In the genomic region with DNA sequence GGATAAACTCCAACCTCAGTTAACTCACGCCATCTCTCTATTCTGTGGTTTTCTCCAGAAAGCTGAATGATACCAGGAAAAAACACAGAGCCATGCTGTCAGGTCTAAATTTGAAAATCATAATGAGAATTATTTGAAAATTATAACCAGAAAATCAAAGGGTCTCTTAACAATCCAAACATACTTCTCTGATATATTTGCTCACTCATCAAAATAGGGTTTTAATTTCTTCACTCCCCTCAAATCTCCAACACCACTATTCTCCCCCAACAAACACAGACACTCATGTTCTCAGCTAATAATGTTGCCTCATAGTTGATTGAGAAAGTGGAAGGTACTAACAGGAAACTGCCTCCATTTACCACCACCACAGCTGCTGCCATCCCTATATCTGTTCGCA, we compare ENCODE assay signal across 34 cellular contexts.
"Had no signal": no experiment of that assay in that cellular context is flagged by ENCODE, and none has a peak within 500 bp of the region (broad histone marks: within the 10 kb centered on the region; RNA-seq: fewer than 3 reads in every experiment).

No MANE protein-coding gene starts in this region.

- H3K4me3 ChIP-seq: adrenal gland, ascending aorta, body of pancreas, breast epithelium, cardiac muscle cell had no signal

- FAIRE-seq: astrocyte, bronchial epithelial cell had no signal

- DNase-seq: activated effector memory CD4-positive, alpha-beta T cell treated with anti-CD3 and anti-CD28 coated beads, Interleukin-2, amount 50 U/mL, for 16 hours; activated effector memory CD4-positive, alpha-beta T cell treated with Interleukin-2 at 50 U/mL for 16 hours; activated gamma-delta T cell; activated gamma-delta T cell treated with Interleukin-2 at 50 U/mL for 16 hours; activated naive CD4-positive, alpha-beta T cell; activated naive CD4-positive, alpha-beta T cell treated with anti-CD3 and anti-CD28 coated beads for 36 hours; activated naive CD4-positive, alpha-beta T cell treated with anti-CD3 and anti-CD28 coated beads, Interleukin-2, amount 10 ng/mL, durations not matched to agents 7 days and 5 days; activated naive CD4-positive, alpha-beta T cell treated with anti-CD3 and anti-CD28 coated beads, Interleukin-2, amount 50 U/mL, for 16 hours; activated naive CD4-positive, alpha-beta T cell treated with Interleukin-2 at 50 U/mL for 16 hours; activated naive CD8-positive, alpha-beta T cell treated with anti-CD3 and anti-CD28 coated beads for 36 hours; activated naive CD8-positive, alpha-beta T cell treated with anti-CD3 and anti-CD28 coated beads, Interleukin-2, amount 10 ng/mL, durations not matched to agents 7 days and 5 days; activated naive CD8-positive, alpha-beta T cell treated with anti-CD3 and anti-CD28 coated beads, Interleukin-2, amount 50 U/mL, for 24 hours; activated T-cell treated with anti-CD3 and anti-CD28 coated beads, Interleukin-2, amount 50 U/mL, for 1 hour; activated T-cell treated with anti-CD3 and anti-CD28 coated beads, Interleukin-2, amount 50 U/mL, for 24 hours; activated T-cell treated with anti-CD3 and anti-CD28 coated beads, Interleukin-2, amount 50 U/mL, for 4 hours; activated T-cell treated with anti-CD3 and anti-CD28 coated beads, Interleukin-2, amount 50 U/mL, for 48 hours; activated T-cell treated with anti-CD3 and anti-CD28 coated beads, Interleukin-2, amount 50 U/mL, for 72 hours; amniotic stem cell; amygdala; anterior cingulate cortex; aorta; body of pancreas; brain microvascular endothelial cell; caudate nucleus; central memory CD4-positive, alpha-beta T cell; cerebellar nuclear complex had no signal

- H3K27ac ChIP-seq: ascending aorta, body of pancreas, brain microvascular endothelial cell, breast epithelium, cardiac muscle cell had no signal

- ATAC-seq: activated naive CD4-positive, alpha-beta T cell treated with anti-CD3 and anti-CD28 coated beads, Interleukin-2, amount 50 U/mL, for 72 hours; activated naive CD8-positive, alpha-beta T cell treated with anti-CD3 and anti-CD28 coated beads, Interleukin-2, amount 50 U/mL, for 24 hours; activated T-cell treated with anti-CD3 and anti-CD28 coated beads, Interleukin-2, amount 50 U/mL, for 4 hours; activated T-cell treated with anti-CD3 and anti-CD28 coated beads, Interleukin-2, amount 50 U/mL, for 72 hours; activated T-helper 17 cell treated with anti-CD3 and anti-CD28 coated beads, Interleukin-2, amount 50 U/mL, for 72 hours; body of pancreas had no signal

- H3K27me3 ChIP-seq: adrenal gland, ascending aorta, body of pancreas, brain microvascular endothelial cell, breast epithelium, cardiac muscle cell had no signal

- H3K36me3 ChIP-seq: adrenal gland, ascending aorta, brain microvascular endothelial cell, breast epithelium, cardiac muscle cell had no signal

- H3K4me1 ChIP-seq: ascending aorta, body of pancreas, breast epithelium had no signal

- H3K9me3 ChIP-seq: adrenal gland, ascending aorta, body of pancreas, breast epithelium had no signal
